In genomic region chr11:91660036-91660435, GRCh38 we compare ENCODE assay signal across 1 cellular context.
TF ChIP-seq lines count a peak whose summit lies in the region.

No MANE protein-coding gene starts in this region.

TF ChIP-seq in HepG2, 621 proteins besides CTCF, POLR2A, EP300 and RAD21 (continued from another document):
- no peak for TF ChIP-seq SKIL (CRISPR knock-in tag; IDR thresholded peaks at IDR 0.05; ENCODE audit: borderline replicate concordance)
- no peak for TF ChIP-seq NR2F1 (CRISPR knock-in tag; IDR thresholded peaks at IDR 0.05)
- TF ChIP-seq MXD1 (CRISPR knock-in tag; IDR thresholded peaks at IDR 0.05), result no peak
- no peak for TF ChIP-seq PLSCR1 (CRISPR knock-in tag; IDR thresholded peaks at IDR 0.05; ENCODE audit: borderline replicate concordance)
TF ChIP-seq in HepG2: peak in this region for 0.
